In the genomic region with DNA sequence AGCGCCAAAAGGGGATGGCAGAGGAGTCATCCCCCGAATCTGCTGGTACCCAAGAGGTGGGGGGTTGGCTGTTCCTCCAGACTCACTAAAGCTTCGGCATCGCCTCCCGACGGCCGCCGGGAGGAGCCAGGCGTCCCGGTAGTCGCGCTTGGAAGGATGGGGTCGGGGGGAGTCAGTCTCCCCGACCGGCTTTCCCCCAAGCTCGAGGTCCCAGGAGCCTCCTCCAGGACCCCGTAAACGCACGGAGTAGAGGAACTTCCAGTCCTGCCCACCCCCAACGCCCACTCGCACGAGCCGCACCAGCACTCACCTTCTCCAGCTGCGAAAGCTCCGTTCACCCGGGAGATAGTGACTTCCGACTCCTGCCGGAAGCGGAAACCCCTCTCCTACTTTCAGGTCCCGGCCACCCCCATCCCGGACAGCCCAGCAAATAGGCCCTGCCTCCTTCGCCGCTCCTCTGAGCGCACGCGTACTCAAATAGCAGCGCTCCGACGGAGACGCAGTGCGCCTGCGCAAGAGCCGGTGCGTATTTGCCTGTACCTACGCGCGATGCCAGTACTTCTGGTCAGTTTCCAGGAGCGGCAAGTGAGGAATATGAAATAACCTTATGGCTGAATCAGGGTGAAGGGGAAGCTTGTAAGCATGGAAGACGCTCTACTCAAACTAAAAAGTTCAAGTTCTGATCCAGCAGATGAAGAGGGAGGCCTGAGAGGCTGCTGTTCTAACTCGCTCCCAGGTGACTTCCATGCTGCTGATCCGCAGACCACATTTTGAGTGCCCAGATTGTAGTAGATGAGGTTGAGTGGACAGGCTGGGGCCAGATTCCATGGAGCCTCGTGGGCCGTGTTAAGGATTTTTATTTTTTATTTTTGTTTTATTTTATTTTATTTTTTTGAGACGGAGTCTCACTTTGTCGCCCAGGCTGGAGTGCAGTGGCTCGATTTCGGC, we compare ENCODE assay signal across 1 cellular context.
TF ChIP-seq lines count a peak whose summit lies in the region.

A gene (minus strand): TSS at position 350 of the 948 bp plus-strand sequence. CDS start 4,883 bp downstream, outside the sequence.

TF ChIP-seq in K562, 482 proteins besides CTCF, POLR2A, EP300 and RAD21 (continued from another document and continues in another):
- TF ChIP-seq, protein P1, sequence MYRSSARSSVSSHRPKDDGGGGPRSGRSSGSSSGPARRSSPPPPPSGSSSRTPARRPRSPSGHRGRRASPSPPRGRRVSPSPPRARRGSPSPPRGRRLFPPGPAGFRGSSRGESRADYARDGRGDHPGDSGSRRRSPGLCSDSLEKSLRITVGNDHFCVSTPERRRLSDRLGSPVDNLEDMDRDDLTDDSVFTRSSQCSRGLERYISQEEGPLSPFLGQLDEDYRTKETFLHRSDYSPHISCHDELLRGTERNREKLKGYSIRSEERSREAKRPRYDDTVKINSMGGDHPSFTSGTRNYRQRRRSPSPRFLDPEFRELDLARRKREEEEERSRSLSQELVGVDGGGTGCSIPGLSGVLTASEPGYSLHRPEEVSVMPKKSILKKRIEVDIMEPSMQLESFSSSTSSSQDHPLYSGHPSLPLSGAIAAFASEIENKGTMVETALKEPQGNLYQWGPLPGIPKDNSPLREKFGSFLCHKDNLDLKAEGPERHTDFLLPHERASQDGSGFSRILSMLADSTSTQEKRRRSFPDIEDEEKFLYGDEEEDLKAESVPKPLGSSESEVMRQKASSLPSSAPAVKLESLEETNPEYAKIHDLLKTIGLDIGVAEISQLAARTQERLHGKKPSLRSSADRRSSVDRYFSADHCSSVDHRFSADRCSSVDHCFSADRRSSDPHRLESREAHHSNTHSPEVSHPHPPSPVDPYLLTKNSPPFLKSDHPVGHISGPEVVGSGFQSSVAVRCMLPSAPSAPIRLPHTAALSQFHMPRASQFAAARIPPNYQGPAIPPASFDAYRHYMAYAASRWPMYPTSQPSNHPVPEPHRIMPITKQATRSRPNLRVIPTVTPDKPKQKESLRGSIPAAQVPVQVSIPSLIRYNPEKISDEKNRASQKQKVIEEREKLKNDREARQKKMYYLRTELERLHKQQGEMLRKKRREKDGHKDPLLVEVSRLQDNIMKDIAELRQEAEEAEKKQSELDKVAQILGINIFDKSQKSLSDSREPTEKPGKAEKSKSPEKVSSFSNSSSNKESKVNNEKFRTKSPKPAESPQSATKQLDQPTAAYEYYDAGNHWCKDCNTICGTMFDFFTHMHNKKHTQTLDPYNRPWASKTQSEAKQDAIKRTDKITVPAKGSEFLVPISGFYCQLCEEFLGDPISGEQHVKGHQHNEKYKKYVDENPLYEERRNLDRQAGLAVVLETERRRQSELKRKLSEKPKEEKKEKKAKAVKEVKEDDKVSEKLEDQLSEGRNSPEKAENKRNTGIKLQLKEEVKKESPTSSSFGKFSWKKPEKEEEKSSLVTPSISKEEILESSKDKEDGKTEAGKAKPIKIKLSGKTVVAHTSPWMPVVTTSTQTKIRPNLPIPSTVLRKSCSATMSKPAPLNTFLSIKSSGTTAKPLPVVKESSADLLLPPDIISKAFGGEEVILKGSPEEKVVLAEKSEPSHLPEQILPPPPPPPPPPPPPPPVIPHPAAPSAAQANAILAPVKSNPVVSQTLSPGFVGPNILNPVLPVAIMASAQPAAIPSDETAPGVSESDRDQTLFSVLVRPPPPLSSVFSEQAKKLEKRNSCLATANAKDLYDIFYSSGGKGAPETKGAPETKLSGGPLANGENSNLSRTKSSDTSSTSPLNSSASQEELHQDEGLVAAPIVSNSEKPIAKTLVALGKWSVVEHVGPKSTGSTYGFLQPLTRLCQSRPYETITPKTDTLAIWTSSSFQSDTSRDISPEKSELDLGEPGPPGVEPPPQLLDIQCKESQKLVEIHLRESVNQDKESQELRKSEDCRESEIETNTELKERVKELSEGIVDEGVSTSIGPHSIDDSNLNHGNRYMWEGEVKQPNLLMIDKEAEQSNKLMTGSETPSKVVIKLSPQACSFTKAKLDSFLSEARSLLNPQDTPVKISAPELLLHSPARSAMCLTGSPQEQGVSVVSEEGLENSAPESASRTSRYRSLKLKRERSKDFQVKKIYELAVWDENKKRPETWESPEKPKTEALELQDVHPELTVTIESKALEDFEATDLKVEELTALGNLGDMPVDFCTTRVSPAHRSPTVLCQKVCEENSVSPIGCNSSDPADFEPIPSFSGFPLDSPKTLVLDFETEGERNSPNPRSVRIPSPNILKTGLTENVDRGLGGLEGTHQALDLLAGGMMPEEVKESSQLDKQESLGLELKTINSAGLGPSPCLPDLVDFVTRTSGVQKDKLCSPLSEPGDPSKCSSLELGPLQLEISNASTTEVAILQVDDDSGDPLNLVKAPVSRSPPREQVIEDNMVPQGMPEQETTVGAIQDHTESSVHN (IDR thresholded peaks at IDR 0.05; ENCODE audit: borderline replicate concordance in 1 of 2, low read depth in 1 of 2), result 0 out of 4 replicates have a peak, but pooled peaks of 1 of the 2 experiments have one; percentile 18
- TF ChIP-seq MEF2D (tag; conservative IDR thresholded peaks at IDR 0.05; ENCODE audit: low read depth) (no peak), GTF2F1 (IDR thresholded peaks at IDR 0.05; ENCODE audit: low read depth, low read length) (no peak), ZNF253 (CRISPR knock-in tag; conservative IDR thresholded peaks at IDR 0.05) (no peak), ZFP30 (CRISPR knock-in tag; IDR thresholded peaks at IDR 0.05; ENCODE audit: borderline replicate concordance) (no peak), BHLHE40 (IDR thresholded peaks at IDR 0.05; ENCODE audit: low read length) (peak; percentile 68), ZNF324 (CRISPR knock-in tag; IDR thresholded peaks at IDR 0.05) (no peak), MIER1 (IDR thresholded peaks at IDR 0.05; ENCODE audit: low read depth) (no peak), POLR2AphosphoS2 (IDR thresholded peaks at IDR 0.05; ENCODE audit: low read length) (no peak), SMARCB1 (IDR thresholded peaks at IDR 0.05; ENCODE audit: insufficient read length, low read depth) (no peak), ZNF347 (CRISPR knock-in tag; IDR thresholded peaks at IDR 0.05; ENCODE audit: low read depth) (no peak)
- TF ChIP-seq, protein P2, sequence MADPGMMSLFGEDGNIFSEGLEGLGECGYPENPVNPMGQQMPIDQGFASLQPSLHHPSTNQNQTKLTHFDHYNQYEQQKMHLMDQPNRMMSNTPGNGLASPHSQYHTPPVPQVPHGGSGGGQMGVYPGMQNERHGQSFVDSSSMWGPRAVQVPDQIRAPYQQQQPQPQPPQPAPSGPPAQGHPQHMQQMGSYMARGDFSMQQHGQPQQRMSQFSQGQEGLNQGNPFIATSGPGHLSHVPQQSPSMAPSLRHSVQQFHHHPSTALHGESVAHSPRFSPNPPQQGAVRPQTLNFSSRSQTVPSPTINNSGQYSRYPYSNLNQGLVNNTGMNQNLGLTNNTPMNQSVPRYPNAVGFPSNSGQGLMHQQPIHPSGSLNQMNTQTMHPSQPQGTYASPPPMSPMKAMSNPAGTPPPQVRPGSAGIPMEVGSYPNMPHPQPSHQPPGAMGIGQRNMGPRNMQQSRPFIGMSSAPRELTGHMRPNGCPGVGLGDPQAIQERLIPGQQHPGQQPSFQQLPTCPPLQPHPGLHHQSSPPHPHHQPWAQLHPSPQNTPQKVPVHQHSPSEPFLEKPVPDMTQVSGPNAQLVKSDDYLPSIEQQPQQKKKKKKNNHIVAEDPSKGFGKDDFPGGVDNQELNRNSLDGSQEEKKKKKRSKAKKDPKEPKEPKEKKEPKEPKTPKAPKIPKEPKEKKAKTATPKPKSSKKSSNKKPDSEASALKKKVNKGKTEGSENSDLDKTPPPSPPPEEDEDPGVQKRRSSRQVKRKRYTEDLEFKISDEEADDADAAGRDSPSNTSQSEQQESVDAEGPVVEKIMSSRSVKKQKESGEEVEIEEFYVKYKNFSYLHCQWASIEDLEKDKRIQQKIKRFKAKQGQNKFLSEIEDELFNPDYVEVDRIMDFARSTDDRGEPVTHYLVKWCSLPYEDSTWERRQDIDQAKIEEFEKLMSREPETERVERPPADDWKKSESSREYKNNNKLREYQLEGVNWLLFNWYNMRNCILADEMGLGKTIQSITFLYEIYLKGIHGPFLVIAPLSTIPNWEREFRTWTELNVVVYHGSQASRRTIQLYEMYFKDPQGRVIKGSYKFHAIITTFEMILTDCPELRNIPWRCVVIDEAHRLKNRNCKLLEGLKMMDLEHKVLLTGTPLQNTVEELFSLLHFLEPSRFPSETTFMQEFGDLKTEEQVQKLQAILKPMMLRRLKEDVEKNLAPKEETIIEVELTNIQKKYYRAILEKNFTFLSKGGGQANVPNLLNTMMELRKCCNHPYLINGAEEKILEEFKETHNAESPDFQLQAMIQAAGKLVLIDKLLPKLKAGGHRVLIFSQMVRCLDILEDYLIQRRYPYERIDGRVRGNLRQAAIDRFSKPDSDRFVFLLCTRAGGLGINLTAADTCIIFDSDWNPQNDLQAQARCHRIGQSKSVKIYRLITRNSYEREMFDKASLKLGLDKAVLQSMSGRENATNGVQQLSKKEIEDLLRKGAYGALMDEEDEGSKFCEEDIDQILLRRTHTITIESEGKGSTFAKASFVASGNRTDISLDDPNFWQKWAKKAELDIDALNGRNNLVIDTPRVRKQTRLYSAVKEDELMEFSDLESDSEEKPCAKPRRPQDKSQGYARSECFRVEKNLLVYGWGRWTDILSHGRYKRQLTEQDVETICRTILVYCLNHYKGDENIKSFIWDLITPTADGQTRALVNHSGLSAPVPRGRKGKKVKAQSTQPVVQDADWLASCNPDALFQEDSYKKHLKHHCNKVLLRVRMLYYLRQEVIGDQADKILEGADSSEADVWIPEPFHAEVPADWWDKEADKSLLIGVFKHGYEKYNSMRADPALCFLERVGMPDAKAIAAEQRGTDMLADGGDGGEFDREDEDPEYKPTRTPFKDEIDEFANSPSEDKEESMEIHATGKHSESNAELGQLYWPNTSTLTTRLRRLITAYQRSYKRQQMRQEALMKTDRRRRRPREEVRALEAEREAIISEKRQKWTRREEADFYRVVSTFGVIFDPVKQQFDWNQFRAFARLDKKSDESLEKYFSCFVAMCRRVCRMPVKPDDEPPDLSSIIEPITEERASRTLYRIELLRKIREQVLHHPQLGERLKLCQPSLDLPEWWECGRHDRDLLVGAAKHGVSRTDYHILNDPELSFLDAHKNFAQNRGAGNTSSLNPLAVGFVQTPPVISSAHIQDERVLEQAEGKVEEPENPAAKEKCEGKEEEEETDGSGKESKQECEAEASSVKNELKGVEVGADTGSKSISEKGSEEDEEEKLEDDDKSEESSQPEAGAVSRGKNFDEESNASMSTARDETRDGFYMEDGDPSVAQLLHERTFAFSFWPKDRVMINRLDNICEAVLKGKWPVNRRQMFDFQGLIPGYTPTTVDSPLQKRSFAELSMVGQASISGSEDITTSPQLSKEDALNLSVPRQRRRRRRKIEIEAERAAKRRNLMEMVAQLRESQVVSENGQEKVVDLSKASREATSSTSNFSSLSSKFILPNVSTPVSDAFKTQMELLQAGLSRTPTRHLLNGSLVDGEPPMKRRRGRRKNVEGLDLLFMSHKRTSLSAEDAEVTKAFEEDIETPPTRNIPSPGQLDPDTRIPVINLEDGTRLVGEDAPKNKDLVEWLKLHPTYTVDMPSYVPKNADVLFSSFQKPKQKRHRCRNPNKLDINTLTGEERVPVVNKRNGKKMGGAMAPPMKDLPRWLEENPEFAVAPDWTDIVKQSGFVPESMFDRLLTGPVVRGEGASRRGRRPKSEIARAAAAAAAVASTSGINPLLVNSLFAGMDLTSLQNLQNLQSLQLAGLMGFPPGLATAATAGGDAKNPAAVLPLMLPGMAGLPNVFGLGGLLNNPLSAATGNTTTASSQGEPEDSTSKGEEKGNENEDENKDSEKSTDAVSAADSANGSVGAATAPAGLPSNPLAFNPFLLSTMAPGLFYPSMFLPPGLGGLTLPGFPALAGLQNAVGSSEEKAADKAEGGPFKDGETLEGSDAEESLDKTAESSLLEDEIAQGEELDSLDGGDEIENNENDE (IDR thresholded peaks at IDR 0.05; ENCODE audit: low read depth, low read length), result no peak
- TF ChIP-seq, protein P3, sequence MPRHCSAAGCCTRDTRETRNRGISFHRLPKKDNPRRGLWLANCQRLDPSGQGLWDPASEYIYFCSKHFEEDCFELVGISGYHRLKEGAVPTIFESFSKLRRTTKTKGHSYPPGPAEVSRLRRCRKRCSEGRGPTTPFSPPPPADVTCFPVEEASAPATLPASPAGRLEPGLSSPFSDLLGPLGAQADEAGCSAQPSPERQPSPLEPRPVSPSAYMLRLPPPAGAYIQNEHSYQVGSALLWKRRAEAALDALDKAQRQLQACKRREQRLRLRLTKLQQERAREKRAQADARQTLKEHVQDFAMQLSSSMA (CRISPR knock-in tag; IDR thresholded peaks at IDR 0.05), result no peak
- TF ChIP-seq, protein P4, sequence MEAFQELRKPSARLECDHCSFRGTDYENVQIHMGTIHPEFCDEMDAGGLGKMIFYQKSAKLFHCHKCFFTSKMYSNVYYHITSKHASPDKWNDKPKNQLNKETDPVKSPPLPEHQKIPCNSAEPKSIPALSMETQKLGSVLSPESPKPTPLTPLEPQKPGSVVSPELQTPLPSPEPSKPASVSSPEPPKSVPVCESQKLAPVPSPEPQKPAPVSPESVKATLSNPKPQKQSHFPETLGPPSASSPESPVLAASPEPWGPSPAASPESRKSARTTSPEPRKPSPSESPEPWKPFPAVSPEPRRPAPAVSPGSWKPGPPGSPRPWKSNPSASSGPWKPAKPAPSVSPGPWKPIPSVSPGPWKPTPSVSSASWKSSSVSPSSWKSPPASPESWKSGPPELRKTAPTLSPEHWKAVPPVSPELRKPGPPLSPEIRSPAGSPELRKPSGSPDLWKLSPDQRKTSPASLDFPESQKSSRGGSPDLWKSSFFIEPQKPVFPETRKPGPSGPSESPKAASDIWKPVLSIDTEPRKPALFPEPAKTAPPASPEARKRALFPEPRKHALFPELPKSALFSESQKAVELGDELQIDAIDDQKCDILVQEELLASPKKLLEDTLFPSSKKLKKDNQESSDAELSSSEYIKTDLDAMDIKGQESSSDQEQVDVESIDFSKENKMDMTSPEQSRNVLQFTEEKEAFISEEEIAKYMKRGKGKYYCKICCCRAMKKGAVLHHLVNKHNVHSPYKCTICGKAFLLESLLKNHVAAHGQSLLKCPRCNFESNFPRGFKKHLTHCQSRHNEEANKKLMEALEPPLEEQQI (IDR thresholded peaks at IDR 0.05), result no peak
- TF ChIP-seq, protein P5, sequence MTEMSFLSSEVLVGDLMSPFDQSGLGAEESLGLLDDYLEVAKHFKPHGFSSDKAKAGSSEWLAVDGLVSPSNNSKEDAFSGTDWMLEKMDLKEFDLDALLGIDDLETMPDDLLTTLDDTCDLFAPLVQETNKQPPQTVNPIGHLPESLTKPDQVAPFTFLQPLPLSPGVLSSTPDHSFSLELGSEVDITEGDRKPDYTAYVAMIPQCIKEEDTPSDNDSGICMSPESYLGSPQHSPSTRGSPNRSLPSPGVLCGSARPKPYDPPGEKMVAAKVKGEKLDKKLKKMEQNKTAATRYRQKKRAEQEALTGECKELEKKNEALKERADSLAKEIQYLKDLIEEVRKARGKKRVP (CRISPR knock-in tag; IDR thresholded peaks at IDR 0.05), result no peak
- TF ChIP-seq, protein P6, sequence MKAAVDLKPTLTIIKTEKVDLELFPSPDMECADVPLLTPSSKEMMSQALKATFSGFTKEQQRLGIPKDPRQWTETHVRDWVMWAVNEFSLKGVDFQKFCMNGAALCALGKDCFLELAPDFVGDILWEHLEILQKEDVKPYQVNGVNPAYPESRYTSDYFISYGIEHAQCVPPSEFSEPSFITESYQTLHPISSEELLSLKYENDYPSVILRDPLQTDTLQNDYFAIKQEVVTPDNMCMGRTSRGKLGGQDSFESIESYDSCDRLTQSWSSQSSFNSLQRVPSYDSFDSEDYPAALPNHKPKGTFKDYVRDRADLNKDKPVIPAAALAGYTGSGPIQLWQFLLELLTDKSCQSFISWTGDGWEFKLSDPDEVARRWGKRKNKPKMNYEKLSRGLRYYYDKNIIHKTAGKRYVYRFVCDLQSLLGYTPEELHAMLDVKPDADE (conservative IDR thresholded peaks at IDR 0.05; ENCODE audit: control insufficient read depth, low read depth, low read length), result peak; percentile 87
- TF ChIP-seq, protein P7, sequence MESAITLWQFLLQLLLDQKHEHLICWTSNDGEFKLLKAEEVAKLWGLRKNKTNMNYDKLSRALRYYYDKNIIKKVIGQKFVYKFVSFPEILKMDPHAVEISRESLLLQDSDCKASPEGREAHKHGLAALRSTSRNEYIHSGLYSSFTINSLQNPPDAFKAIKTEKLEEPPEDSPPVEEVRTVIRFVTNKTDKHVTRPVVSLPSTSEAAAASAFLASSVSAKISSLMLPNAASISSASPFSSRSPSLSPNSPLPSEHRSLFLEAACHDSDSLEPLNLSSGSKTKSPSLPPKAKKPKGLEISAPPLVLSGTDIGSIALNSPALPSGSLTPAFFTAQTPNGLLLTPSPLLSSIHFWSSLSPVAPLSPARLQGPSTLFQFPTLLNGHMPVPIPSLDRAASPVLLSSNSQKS (CRISPR knock-in tag; IDR thresholded peaks at IDR 0.05), result no peak
